8 cellular contexts compared by ENCODE assay signal in the genomic region with DNA sequence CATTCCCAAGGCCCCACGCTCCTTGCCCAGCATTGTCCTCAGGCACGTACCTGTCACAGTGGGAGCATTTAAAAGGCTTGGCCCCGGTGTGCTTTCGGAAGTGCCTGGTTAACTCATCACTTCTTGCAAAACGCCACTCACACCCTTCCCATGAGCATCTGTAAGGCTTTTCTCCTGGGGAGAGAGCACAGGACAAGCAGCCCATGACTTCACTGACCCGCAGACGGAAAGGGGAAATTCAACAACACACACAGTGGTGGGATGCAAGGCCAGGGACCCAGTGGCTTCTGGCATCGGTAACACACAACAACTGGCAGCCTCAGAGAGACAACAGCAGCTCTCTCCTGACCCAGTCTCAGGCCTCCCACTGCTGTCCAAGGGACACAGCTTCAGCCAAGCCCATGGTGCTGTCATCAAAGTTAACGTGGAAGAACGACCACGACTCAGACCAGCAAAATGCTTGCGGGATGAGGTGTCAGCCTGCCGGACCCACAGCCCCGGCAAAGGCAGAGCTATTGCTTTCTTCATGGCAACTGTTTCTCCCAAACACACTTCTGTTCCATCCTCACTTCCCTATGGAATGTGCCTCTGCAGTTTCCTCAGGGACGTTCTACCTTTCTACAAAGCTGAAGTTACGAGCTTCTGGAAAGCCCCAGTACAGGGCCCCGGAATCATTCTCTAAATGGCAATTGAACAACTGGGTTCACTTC. TPM values are rescaled to one million over a fixed set of nuclear protein-coding genes. Genes with fewer than 3 reads are reported as not detected.
DNase-seq lines count a peak whose midpoint lies in the region; ATAC-seq lines count a peak whose summit lies in the region.

No MANE protein-coding gene starts in this region.

- H3K27ac Mint-ChIP-seq in activated naive CD8-positive, alpha-beta T cell treated with anti-CD3 and anti-CD28 coated beads, Interleukin-2, amount 10 ng/mL, durations not matched to agents 7 days and 5 days, result peak overlapping the region; percentile 78
- H3K27ac Mint-ChIP-seq in immature natural killer cell, result peak overlapping the region; percentile 98 to 99 (median 99)
- H3K27ac Mint-ChIP-seq in stimulated activated naive CD8-positive, alpha-beta T cell treated with anti-CD3 and anti-CD28 coated beads, Interleukin-15, amount 100 ng/mL, for 72 hours, result peak overlapping the region; percentile 74 to 92

- ATAC-seq in activated naive CD8-positive, alpha-beta T cell treated with anti-CD3 and anti-CD28 coated beads, Interleukin-2, amount 10 ng/mL, durations not matched to agents 7 days and 5 days (ENCODE audit: low read depth), result no peak
- no peak for ATAC-seq in stimulated activated naive CD8-positive, alpha-beta T cell treated with anti-CD3 and anti-CD28 coated beads, Interleukin-15, amount 100 ng/mL, for 72 hours

- no peaks in the 10 kb centered on the region for H3K27me3 Mint-ChIP-seq in activated naive CD8-positive, alpha-beta T cell treated with anti-CD3 and anti-CD28 coated beads, Interleukin-2, amount 10 ng/mL, durations not matched to agents 7 days and 5 days
- peaks cover 47 to 81% (median 67%) of the 10 kb centered on the region in 3 donors for H3K27me3 Mint-ChIP-seq in immature natural killer cell (ENCODE audit: low read depth in 3 of 3)
- no peaks in the 10 kb centered on the region for H3K27me3 Mint-ChIP-seq in stimulated activated naive CD8-positive, alpha-beta T cell treated with anti-CD3 and anti-CD28 coated beads, Interleukin-15, amount 100 ng/mL, for 72 hours

- POLR2A ChIA-PET in activated naive CD8-positive, alpha-beta T cell treated with anti-CD3 and anti-CD28 coated beads, Interleukin-2, amount 10 ng/mL, durations not matched to agents 7 days and 5 days (lab: Charles Lee), result interaction anchor here (1.2 to 6.8 kb wide), 4 partner anchors 23 to 183 kb away, joined by 3 to 533 read pairs (median 250); no protein-coding TSS in a partner anchor

- no peaks in the 10 kb centered on the region for H3K9me3 Mint-ChIP-seq in activated naive CD8-positive, alpha-beta T cell treated with anti-CD3 and anti-CD28 coated beads, Interleukin-2, amount 10 ng/mL, durations not matched to agents 7 days and 5 days
- no peaks in the 10 kb centered on the region for H3K9me3 Mint-ChIP-seq in immature natural killer cell
- H3K9me3 Mint-ChIP-seq in stimulated activated naive CD8-positive, alpha-beta T cell treated with anti-CD3 and anti-CD28 coated beads, Interleukin-15, amount 100 ng/mL, for 72 hours, result no peaks in the 10 kb centered on the region

- H3K4me3 Mint-ChIP-seq in activated naive CD8-positive, alpha-beta T cell treated with anti-CD3 and anti-CD28 coated beads, Interleukin-2, amount 10 ng/mL, durations not matched to agents 7 days and 5 days, result peak overlapping the region; percentile 92
- H3K4me3 Mint-ChIP-seq in immature natural killer cell, result peak overlapping the region; percentile 92 to 98 (median 95)
- peak overlapping the region; percentile 93 to 95 for H3K4me3 Mint-ChIP-seq in stimulated activated naive CD8-positive, alpha-beta T cell treated with anti-CD3 and anti-CD28 coated beads, Interleukin-15, amount 100 ng/mL, for 72 hours

- H3K4me1 Mint-ChIP-seq in activated naive CD8-positive, alpha-beta T cell treated with anti-CD3 and anti-CD28 coated beads, Interleukin-2, amount 10 ng/mL, durations not matched to agents 7 days and 5 days, result peaks cover 54% of the 10 kb centered on the region
- H3K4me1 Mint-ChIP-seq in immature natural killer cell, result peaks cover 72 to 81% of the 10 kb centered on the region in 2 donors
- H3K4me1 Mint-ChIP-seq in stimulated activated naive CD8-positive, alpha-beta T cell treated with anti-CD3 and anti-CD28 coated beads, Interleukin-15, amount 100 ng/mL, for 72 hours, result peaks cover 83% of the 10 kb centered on the region

- peaks cover 79% of the 10 kb centered on the region for H3K36me3 Mint-ChIP-seq in activated naive CD8-positive, alpha-beta T cell treated with anti-CD3 and anti-CD28 coated beads, Interleukin-2, amount 10 ng/mL, durations not matched to agents 7 days and 5 days
- peaks cover 62 to 79% (median 79%) of the 10 kb centered on the region in 3 donors for H3K36me3 Mint-ChIP-seq in immature natural killer cell

- DNase-seq in HT-29 (ENCODE audit: low spot score), result peak; percentile 50
- no peak for DNase-seq in activated naive CD8-positive, alpha-beta T cell treated with anti-CD3 and anti-CD28 coated beads, Interleukin-2, amount 10 ng/mL, durations not matched to agents 7 days and 5 days
- peak in 1 of 3 donors; percentile 27 for DNase-seq in immature natural killer cell
- DNase-seq in stimulated activated naive CD8-positive, alpha-beta T cell treated with anti-CD3 and anti-CD28 coated beads, Interleukin-15, amount 100 ng/mL, for 72 hours, result no peak
- DNase-seq in DMS153 treated with DMSO at 0.1 percent for 48 hours (lab: John Stamatoyannopoulos, UW; ENCODE audit: unreplicated experiment), result no peak
- no peak for DNase-seq in kidney glomerular epithelial cell (lab: John Stamatoyannopoulos, UW)
- no peak for DNase-seq in NCI-H128 (lab: John Stamatoyannopoulos, UW; ENCODE audit: unreplicated experiment)
- no peak for DNase-seq in NK-92 (lab: John Stamatoyannopoulos, UW; ENCODE audit: unreplicated experiment)

RNA-seq across cellular contexts. Expression of a gene that starts 4.8 kb away (rescaled TPM):
- 155 and 182 TPM in 2 replicates for total RNA-seq in HT-29 (2014; rRNA removed; shearing (Covaris generic))
- 100 to 1,000 TPM; 350 to 352 TPM for total RNA-seq in activated naive CD8-positive, alpha-beta T cell treated with anti-CD3 and anti-CD28 coated beads, Interleukin-2, amount 10 ng/mL, durations not matched to agents 7 days and 5 days
- 100 to 1,000 TPM; 343 to 423 (median 353) TPM for polyA plus RNA-seq in immature natural killer cell
